In the genomic region with DNA sequence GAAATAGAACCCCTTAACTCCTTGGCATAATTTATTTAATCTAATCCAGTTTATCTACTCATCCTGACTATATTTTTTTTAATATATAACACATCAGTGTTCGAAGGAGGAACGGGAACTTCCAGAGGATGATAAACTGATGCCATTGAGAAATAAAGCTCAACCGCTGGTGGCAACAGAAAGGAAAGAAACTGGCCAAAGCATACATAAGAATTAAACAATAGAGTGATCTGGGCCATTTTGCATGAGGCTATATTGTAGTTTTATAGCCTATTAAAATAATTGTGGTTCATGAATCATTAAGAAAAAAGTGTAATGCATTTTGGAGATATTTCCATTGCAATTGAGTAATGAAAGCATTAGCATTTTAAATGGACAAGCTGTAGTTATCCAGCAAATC, we compare ENCODE assay signal across 17 cellular contexts.
DNase-seq lines count a peak whose midpoint lies in the region; ATAC-seq and TF ChIP-seq lines count a peak whose summit lies in the region.
"Had no signal": no experiment of that assay in that cellular context is flagged by ENCODE, and none has a peak within 500 bp of the region (broad histone marks: within the 10 kb centered on the region; RNA-seq: fewer than 3 reads in every experiment).

No MANE protein-coding gene starts in this region.

- DNase-seq in AG20443 (ENCODE audit: low spot score) (peak; percentile 15), HS-5 (ENCODE audit: low read depth) (peak; percentile 8), adipocyte (ENCODE audit: low read depth) (peak; percentile 3), osteoblast (ENCODE audit: insufficient read length, low spot score, missing footprints) (peak; percentile 73), GOT3 (lab: John Stamatoyannopoulos, UW) (no peak), ACHN (no peak), NCI-H187 (lab: John Stamatoyannopoulos, UW) (no peak)
- DNase-seq: activated gamma-delta T cell; DMS 273 treated with DMSO at 0.1 percent for 48 hours; natural killer cell; NCI-H2029; NCI-H69; stimulated activated CD8-positive, alpha-beta memory T cell treated with anti-CD3 and anti-CD28 coated beads, Interleukin-4, amount 100 ng/mL, for 48 hours had no signal

- H3K9ac ChIP-seq in adipocyte (ENCODE audit: low read length), result peak overlapping the region; percentile 62

- H2AFZ ChIP-seq in osteoblast (ENCODE audit: low read length), result no peak overlapping the region

- peaks cover 32% of the 10 kb centered on the region for H3K4me1 ChIP-seq in adipocyte (ENCODE audit: control insufficient read depth, insufficient read depth, low read length)
- peaks cover 21% of the 10 kb centered on the region for H3K4me1 ChIP-seq in osteoblast (ENCODE audit: insufficient read depth, low read length)

- H3K36me3 ChIP-seq in adipocyte (ENCODE audit: control insufficient read depth, insufficient read depth, low read length, severe bottlenecking) (no peaks in the 10 kb centered on the region), osteoblast (ENCODE audit: insufficient read depth, low read length) (no peaks in the 10 kb centered on the region)

- peak overlapping the region; percentile 57 for H3K4me2 ChIP-seq in osteoblast (ENCODE audit: insufficient read depth, low read length)

- no peak for TF ChIP-seq CTCF in osteoblast (IDR thresholded peaks at IDR 0.05; ENCODE audit: extremely low read depth, low read depth, low read length)

- H3K79me2 ChIP-seq in osteoblast (ENCODE audit: insufficient read depth, low read length), result no peaks in the 10 kb centered on the region

- no peak for ATAC-seq in HG02884 (IDR thresholded peaks at IDR 0.05; ENCODE audit: unreplicated experiment)
- ATAC-seq: K562, left lobe of liver, natural killer cell had no signal

- no peaks in the 10 kb centered on the region for H4K20me1 ChIP-seq in osteoblast (ENCODE audit: insufficient read depth, low read length)

- H3K27me3 ChIP-seq in adipocyte (replicated peaks; ENCODE audit: control insufficient read depth, insufficient read depth, low read length) (no peaks in the 10 kb centered on the region), osteoblast (ENCODE audit: insufficient read depth, low read length) (no peaks in the 10 kb centered on the region)

- H3K4me3 ChIP-seq in adipocyte (ENCODE audit: low read length) (peak overlapping the region; percentile 30), osteoblast (ENCODE audit: insufficient read depth, low read length) (no peak overlapping the region)
- H3K4me3 ChIP-seq: K562 had no signal

- H3K27ac ChIP-seq in osteoblast (ENCODE audit: low read depth, low read length), result peak overlapping the region; percentile 92
- H3K27ac ChIP-seq: RWPE1 had no signal

- H3K9me3 ChIP-seq in adipocyte (ENCODE audit: control insufficient read depth, low read length), result peaks cover 3% of the 10 kb centered on the region
- H3K9me3 ChIP-seq in osteoblast (ENCODE audit: low read depth, low read length), result no peaks in the 10 kb centered on the region

- in situ Hi-C loops in ACHN (cut with HindIII; ENCODE audit: low pct_ligation_motif_present, low pct_unique_long_range_greater_than_20kb, low sequenced_read_pairs), result no loop called here

Comparison
In these comparisons a context has a peak if more than half of its experiments do, and no peak if none do; other contexts are left out.
1. DNase-seq: peak in AG20443 (single experiment), HS-5 (single experiment), adipocyte (single experiment) and osteoblast (single experiment); none in GOT3 (single experiment), ACHN (single experiment) and NCI-H187 (0 of 2).